In the genomic region with DNA sequence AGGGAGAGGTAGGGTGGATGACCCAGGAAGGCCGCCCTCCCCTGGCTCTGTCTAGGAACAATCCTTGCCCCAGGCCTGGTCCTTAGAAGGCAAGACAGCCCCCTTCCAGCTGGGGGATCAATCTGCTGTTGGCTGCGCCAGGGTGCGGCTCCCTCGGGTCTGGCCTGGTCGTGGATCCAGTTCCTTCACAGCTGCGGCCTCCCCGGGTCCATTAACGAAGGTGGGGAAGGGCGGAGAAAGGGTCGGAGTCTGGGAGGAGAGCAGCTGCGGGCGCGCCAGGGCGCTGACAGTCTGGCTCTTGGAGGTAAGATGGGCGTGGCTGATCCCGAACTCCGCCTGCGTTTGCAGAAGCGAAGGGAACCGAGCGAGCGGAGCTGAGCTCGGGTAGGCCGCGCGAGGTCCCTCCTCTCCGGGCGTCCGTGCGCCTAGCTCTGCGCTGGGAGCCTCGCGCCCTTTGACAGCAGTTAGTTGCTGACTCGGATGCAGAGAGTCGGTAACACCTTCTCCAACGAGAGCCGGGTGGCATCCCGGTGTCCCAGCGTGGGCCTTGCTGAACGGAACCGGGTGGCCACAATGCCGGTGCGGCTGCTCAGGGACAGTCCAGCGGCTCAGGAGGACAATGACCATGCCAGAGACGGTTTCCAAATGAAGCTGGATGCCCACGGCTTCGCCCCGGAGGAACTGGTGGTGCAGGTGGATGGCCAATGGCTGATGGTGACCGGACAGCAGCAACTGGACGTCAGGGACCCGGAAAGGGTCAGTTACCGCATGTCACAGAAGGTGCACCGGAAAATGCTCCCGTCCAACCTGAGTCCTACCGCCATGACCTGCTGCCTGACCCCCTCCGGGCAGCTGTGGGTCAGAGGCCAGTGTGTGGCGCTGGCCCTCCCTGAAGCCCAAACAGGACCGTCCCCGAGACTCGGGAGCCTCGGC, we compare ENCODE assay signal across 1 cellular context.
TF ChIP-seq lines count a peak whose summit lies in the region.

A gene with protein sequence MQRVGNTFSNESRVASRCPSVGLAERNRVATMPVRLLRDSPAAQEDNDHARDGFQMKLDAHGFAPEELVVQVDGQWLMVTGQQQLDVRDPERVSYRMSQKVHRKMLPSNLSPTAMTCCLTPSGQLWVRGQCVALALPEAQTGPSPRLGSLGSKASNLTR (plus strand): TSS at position 434 of the 933 bp plus-strand sequence. CDS start 47 bp downstream, at position 481.

TF ChIP-seq in H1, 55 proteins besides CTCF, POLR2A, EP300 and RAD21 (continued from another document):
- TF ChIP-seq SIN3A (conservative IDR thresholded peaks at IDR 0.05 in 1 of 2, IDR thresholded peaks at IDR 0.05 in 1 of 2; ENCODE audit: low read depth in 1 of 2, low read length in 2 of 2) (peak in 1 of 2 experiments; percentile 82; a peak in 1 of 4 replicates), RBBP5 (IDR thresholded peaks at IDR 0.05; ENCODE audit: borderline replicate concordance, low read depth, low read length) (0 out of 2 replicates have a peak, but pooled peaks have one; percentile 42), SAP30 (IDR thresholded peaks at IDR 0.05; ENCODE audit: insufficient read depth, insufficient replicate concordance, low read length) (peak; percentile 75), TAF7 (optimal IDR thresholded peaks at IDR 0.05; ENCODE audit: borderline replicate concordance, low read depth, low read length) (no peak), JUN (IDR thresholded peaks at IDR 0.05; ENCODE audit: low read depth, low read length) (no peak), SP1 (IDR thresholded peaks at IDR 0.05; ENCODE audit: low read depth, low read length) (no peak), CBX5 (IDR thresholded peaks at IDR 0.05; ENCODE audit: low read depth, low read length) (no peak)
TF ChIP-seq in H1: peak in this region for 6.
